In the genomic region with DNA sequence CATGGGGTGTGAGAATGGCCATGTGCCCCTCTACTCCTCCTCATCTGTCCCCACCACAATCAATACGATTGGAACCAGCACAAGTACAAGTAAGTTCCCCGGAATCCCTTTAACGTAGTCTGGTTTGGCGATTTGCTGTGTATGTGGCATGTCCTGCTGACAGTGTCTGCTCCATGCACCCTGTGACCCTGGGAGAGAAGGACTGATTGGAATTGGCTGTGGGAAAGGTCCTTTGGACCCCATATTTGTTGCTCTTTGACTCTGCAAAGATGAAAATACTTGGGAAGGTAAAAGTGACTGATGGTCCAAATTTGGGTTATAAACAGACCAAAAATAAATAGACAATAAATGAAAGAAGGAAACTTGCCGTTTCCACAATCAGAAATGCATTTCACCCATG, we compare ENCODE assay signal across 24 cellular contexts.
DNase-seq lines count a peak whose midpoint lies in the region; ATAC-seq, FAIRE-seq and TF ChIP-seq lines count a peak whose summit lies in the region.
"Had no signal": no experiment of that assay in that cellular context is flagged by ENCODE, and none has a peak within 500 bp of the region (broad histone marks: within the 10 kb centered on the region; RNA-seq: fewer than 3 reads in every experiment).

No MANE protein-coding gene starts in this region.

- TF ChIP-seq POLR2A in gastrocnemius medialis (IDR thresholded peaks at IDR 0.05): no peak

- H3K9me3 ChIP-seq in cardiac muscle cell (ENCODE audit: low read depth): no peaks in the 10 kb centered on the region
- no peaks in the 10 kb centered on the region for H3K9me3 ChIP-seq in heart right ventricle
- no peaks in the 10 kb centered on the region for H3K9me3 ChIP-seq in liver (ENCODE audit: control insufficient read depth in 4 of 4, low read length in 3 of 4)
- no peaks in the 10 kb centered on the region for H3K9me3 ChIP-seq in gastrocnemius medialis
- H3K9me3 ChIP-seq: A549, Caco-2 had no signal

- H3K4me3 ChIP-seq in cardiac muscle cell (no peak overlapping the region), heart right ventricle (no peak overlapping the region), liver (ENCODE audit: low read depth in 1 of 3, low read length in 3 of 3) (peak overlapping the region; percentile 31 to 84 (median 72)), gastrocnemius medialis (no peak overlapping the region)
- H3K4me3 ChIP-seq: A549, GM23338 had no signal

- H3K9ac ChIP-seq in liver (ENCODE audit: low read depth in 1 of 2, low read length in 2 of 2): peak overlapping the region; percentile 56 to 90

- ATAC-seq in heart right ventricle: no peak
- ATAC-seq in gastrocnemius medialis: no peak
- ATAC-seq in HG02970 (IDR thresholded peaks at IDR 0.05; ENCODE audit: low FRiP score, unreplicated experiment): no peak
- ATAC-seq: A549, GM23338 had no signal

- peak; percentile 82 for FAIRE-seq in HTR-8/SVneo (lab: Jason Lieb, UNC)
- FAIRE-seq: A549, D721Med, GM12892, GM18507, H54 had no signal

- TF ChIP-seq CTCF in cardiac muscle cell (IDR thresholded peaks at IDR 0.05; ENCODE audit: low read depth, low read length) (no peak), heart right ventricle (IDR thresholded peaks at IDR 0.05) (no peak), liver (IDR thresholded peaks at IDR 0.05; ENCODE audit: low read depth, low read length, missing input control) (no peak), gastrocnemius medialis (IDR thresholded peaks at IDR 0.05 in 4 of 5, conservative IDR thresholded peaks at IDR 0.05 in 1 of 5) (no peak)

- no peak for TF ChIP-seq RAD21 in liver (IDR thresholded peaks at IDR 0.05)

- H3K36me3 ChIP-seq in cardiac muscle cell (no peaks in the 10 kb centered on the region), heart right ventricle (peaks cover 0 to 22% (median 0%) of the 10 kb centered on the region in 9 donors), liver (ENCODE audit: control insufficient read depth in 4 of 4, insufficient read depth in 3 of 4, low read depth in 1 of 4, low read length in 3 of 4) (no peaks in the 10 kb centered on the region), gastrocnemius medialis (no peaks in the 10 kb centered on the region)

- peaks cover 42% of the 10 kb centered on the region for H3K4me1 ChIP-seq in cardiac muscle cell (ENCODE audit: low read depth)
- peaks cover 6 to 83% (median 42%) of the 10 kb centered on the region in 9 donors for H3K4me1 ChIP-seq in heart right ventricle
- peaks cover 3 to 55% (median 37%) of the 10 kb centered on the region in 4 donors for H3K4me1 ChIP-seq in liver (ENCODE audit: control insufficient read depth in 4 of 4, insufficient read depth in 4 of 4, low read length in 3 of 4)
- peaks cover 86 to 91% of the 10 kb centered on the region in 2 donors for H3K4me1 ChIP-seq in gastrocnemius medialis

- intact Hi-C loops in heart right ventricle (cut with DNase I) (no loop called here), gastrocnemius medialis (cut with DNase I; ENCODE audit: low total_unique reads) (no loop called here)

- in situ Hi-C loops in gastrocnemius medialis (cut with MboI; ENCODE audit: low sequenced_read_pairs in 4 of 4): no loop called here

- 84 to 85% methylated on average over 5 of the region's 5 CpGs for WGBS in heart right ventricle, 2 donors
- 33% methylated on average over 5 of the region's 5 CpGs for WGBS in liver

- DNase-seq in cardiac muscle cell (ENCODE audit: low read depth in 1 of 2, low spot score in 1 of 2): no peak
- no peak for DNase-seq in heart right ventricle
- no peak for DNase-seq in HTR-8/SVneo (ENCODE audit: insufficient read length, low spot score)
- DNase-seq in gastrocnemius medialis: no peak
- DNase-seq in effector CD8-positive, alpha-beta T cell (lab: John Stamatoyannopoulos, UW): no peak
- DNase-seq in hepatic stellate cell (ENCODE audit: low spot score): no peak
- DNase-seq: AML-193; Caco-2; CD4-positive, alpha-beta T cell; DMS153; DMS79; GDM1; HCEC 1CT had no signal

- no peaks in the 10 kb centered on the region for H3K27me3 ChIP-seq in cardiac muscle cell
- no peaks in the 10 kb centered on the region for H3K27me3 ChIP-seq in heart right ventricle
- H3K27me3 ChIP-seq in liver (ENCODE audit: control insufficient read depth in 4 of 4, insufficient read depth in 4 of 4, low read length in 3 of 4): no peaks in the 10 kb centered on the region
- H3K27me3 ChIP-seq in gastrocnemius medialis: no peaks in the 10 kb centered on the region

- peak overlapping the region; percentile 99 for H3K27ac ChIP-seq in cardiac muscle cell
- H3K27ac ChIP-seq in heart right ventricle: peak overlapping the region in 5 of 10 donors; percentile 10 to 37 (median 11)
- H3K27ac ChIP-seq in liver (ENCODE audit: low read depth in 1 of 2, low read length in 2 of 2): peak overlapping the region; percentile 79 to 92
- H3K27ac ChIP-seq in gastrocnemius medialis: peak overlapping the region; percentile 86 to 99 (median 90)
- H3K27ac ChIP-seq: 22Rv1, A549, C4-2B, HL-60 had no signal

TF ChIP-seq in liver, 16 proteins besides CTCF, POLR2A, EP300 and RAD21:
- TF ChIP-seq HNF4A (conservative IDR thresholded peaks at IDR 0.05): peak; percentile 51 to 58
- TF ChIP-seq SP1 (IDR thresholded peaks at IDR 0.05): no peak
- peak in 1 of 2 donors; percentile 7 for TF ChIP-seq RXRA (IDR thresholded peaks at IDR 0.05)

Comparison
In these comparisons a context has a peak if more than half of its experiments do, and no peak if none do; other contexts are left out.
1. H3K4me3 ChIP-seq: peak in liver (3 of 3); none in cardiac muscle cell (single experiment), heart right ventricle (0 of 10) and gastrocnemius medialis (0 of 4).